In the genomic region with DNA sequence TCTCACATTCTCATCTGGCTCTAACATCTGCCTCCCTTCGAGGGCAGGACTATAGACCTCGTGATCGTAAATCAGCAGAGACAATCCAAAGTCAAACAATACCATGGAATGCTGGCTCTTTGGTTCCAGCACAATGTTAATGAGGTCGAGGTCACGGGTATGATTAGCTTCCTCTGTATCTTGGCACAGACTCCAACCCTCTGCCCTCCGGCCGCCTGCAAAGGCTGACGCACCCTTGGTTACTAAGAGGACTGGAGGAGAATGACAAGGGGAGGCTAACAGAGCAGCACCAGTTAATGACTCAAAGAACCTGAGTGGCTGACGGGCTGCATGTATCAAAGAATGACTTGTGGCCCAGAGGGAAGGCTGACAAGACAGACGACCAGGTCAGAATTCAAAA, we compare ENCODE assay signal across 8 cellular contexts. TPM values are rescaled to one million over a fixed set of nuclear protein-coding genes. Genes with fewer than 3 reads are reported as not detected.
DNase-seq lines count a peak whose midpoint lies in the region; ATAC-seq, FAIRE-seq and TF ChIP-seq lines count a peak whose summit lies in the region.

No MANE protein-coding gene starts in this region.

- H3K9me3 Mint-ChIP-seq in osteocyte (ENCODE audit: unreplicated experiment): no peaks in the 10 kb centered on the region
- no peaks in the 10 kb centered on the region for H3K9me3 Mint-ChIP-seq in effector memory CD8-positive, alpha-beta T cell

- H3K27ac Mint-ChIP-seq in osteocyte (ENCODE audit: unreplicated experiment): peak overlapping the region; percentile 53
- H3K27ac Mint-ChIP-seq in effector memory CD8-positive, alpha-beta T cell: no peak overlapping the region

- DNase-seq in DMS53 (lab: John Stamatoyannopoulos, UW) (peak; percentile 83), RCC 7860 (ENCODE audit: low spot score) (peak; percentile 94), fibroblast of the conjunctiva (ENCODE audit: low read depth) (peak; percentile 87), osteocyte (ENCODE audit: extremely low spot score, unreplicated experiment) (no peak), NAMALWA (ENCODE audit: low spot score) (no peak), GM19240 (ENCODE audit: insufficient read length, low spot score) (no peak)
- no peak for DNase-seq in effector memory CD8-positive, alpha-beta T cell

- H3K4me3 Mint-ChIP-seq in osteocyte (ENCODE audit: unreplicated experiment): peak overlapping the region; percentile 38
- H3K4me3 Mint-ChIP-seq in effector memory CD8-positive, alpha-beta T cell: no peak overlapping the region

- no peak for TF ChIP-seq CTCF in osteocyte (IDR thresholded peaks at IDR 0.05)

- H3K36me3 Mint-ChIP-seq in osteocyte (ENCODE audit: unreplicated experiment): peaks cover 24% of the 10 kb centered on the region
- peaks cover 2% of the 10 kb centered on the region for H3K36me3 Mint-ChIP-seq in effector memory CD8-positive, alpha-beta T cell (ENCODE audit: insufficient read depth)

- H3K27me3 Mint-ChIP-seq in osteocyte (ENCODE audit: unreplicated experiment): no peaks in the 10 kb centered on the region
- H3K27me3 Mint-ChIP-seq in effector memory CD8-positive, alpha-beta T cell: peaks cover 17 to 33% of the 10 kb centered on the region in 2 donors

- peak; percentile 91 for FAIRE-seq in RCC 7860 (lab: Jason Lieb, UNC)

- H3K4me1 Mint-ChIP-seq in osteocyte (ENCODE audit: unreplicated experiment): peaks cover 83% of the 10 kb centered on the region
- H3K4me1 Mint-ChIP-seq in effector memory CD8-positive, alpha-beta T cell (ENCODE audit: low read depth in 2 of 2): no peaks in the 10 kb centered on the region

- ATAC-seq in HG03469 (IDR thresholded peaks at IDR 0.05; ENCODE audit: unreplicated experiment): no peak
- no peak for ATAC-seq in effector memory CD8-positive, alpha-beta T cell (replicated peaks)

RNA-seq across cellular contexts. Expression of a gene that starts 10.1 kb away (rescaled TPM):
- 110 and 113 TPM in 2 replicates for total RNA-seq in osteocyte

Comparison
In these comparisons a context has a peak if more than half of its experiments do, and no peak if none do; other contexts are left out.
1. DNase-seq: peak in DMS53 (single experiment), RCC 7860 (single experiment) and fibroblast of the conjunctiva (single experiment); none in osteocyte (single experiment), NAMALWA (single experiment), GM19240 (single experiment) and effector memory CD8-positive, alpha-beta T cell (0 of 3).